Comparison of ENCODE assay signal across 14 cellular contexts in the genomic region with DNA sequence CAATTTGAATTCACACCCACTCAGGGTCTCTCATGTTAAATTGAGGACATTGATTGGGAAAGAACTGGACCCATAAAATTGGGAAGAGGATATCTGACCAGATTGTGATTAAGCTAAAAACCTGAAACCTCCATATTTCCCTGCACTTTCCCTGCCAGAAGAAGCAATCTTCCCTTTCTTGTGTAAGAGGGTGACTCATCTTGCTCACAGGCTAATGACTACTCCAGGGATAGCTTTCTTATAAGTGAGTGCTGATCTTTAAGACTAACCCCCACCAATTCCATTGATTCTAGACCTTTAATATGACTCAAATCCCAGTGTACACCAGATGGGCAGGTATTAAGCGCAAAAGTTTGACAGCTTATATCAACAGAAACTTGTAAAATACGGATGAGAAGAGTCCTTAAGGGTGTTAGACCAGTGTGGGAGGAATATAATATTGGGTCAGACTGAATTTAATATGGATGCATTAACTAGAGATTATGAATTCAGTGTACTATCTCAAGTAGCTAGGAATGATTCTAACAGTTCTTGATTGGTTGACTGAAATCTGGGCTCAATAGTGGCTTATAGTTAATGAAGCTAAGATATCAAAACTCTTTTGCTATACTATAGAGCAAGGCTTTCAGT. TPM values are rescaled to one million over a fixed set of nuclear protein-coding genes. Genes with fewer than 3 reads are reported as not detected.
DNase-seq lines count a peak whose midpoint lies in the region; ATAC-seq, FAIRE-seq and TF ChIP-seq lines count a peak whose summit lies in the region.
"Had no signal": no experiment of that assay in that cellular context is flagged by ENCODE, and none has a peak within 500 bp of the region (broad histone marks: within the 10 kb centered on the region; RNA-seq: fewer than 3 reads in every experiment).

No MANE protein-coding gene starts in this region.

- ATAC-seq in HepG2: no peak
- no peak for ATAC-seq in right lobe of liver
- peak; percentile 91 for ATAC-seq in SK-N-SH treated with all-trans-retinoic acid at 6 μM for 48 hours
- ATAC-seq: naive thymus-derived CD8-positive, alpha-beta T cell; Panc1 had no signal

- 46% methylated on average over 2 of the region's 2 CpGs for WGBS in HepG2 (ENCODE audit: low lambda C conversion rate)
- 88% methylated on average over 2 of the region's 2 CpGs for WGBS in right lobe of liver (ENCODE audit: insufficient coverage, low coverage, low lambda C conversion rate, missing lambda C conversion rate)

- TF ChIP-seq POLR2A in HepG2 (IDR thresholded peaks at IDR 0.05; ENCODE audit: insufficient read depth in 1 of 2, low read depth in 2 of 2, low read length in 2 of 2): no peak
- no peak for TF ChIP-seq POLR2A in right lobe of liver (IDR thresholded peaks at IDR 0.05)

- H3K4me1 ChIP-seq in HepG2 (ENCODE audit: insufficient read depth, low read length): peaks cover 16% of the 10 kb centered on the region; the same call in 1 of the 2 replicates
- no peaks in the 10 kb centered on the region for H3K4me1 ChIP-seq in right lobe of liver
- H3K4me1 ChIP-seq: adrenal gland, transverse colon had no signal

- no peaks in the 10 kb centered on the region for H3K79me2 ChIP-seq in HepG2 (ENCODE audit: insufficient read depth, low read length)

- H4K20me1 ChIP-seq in HepG2 (ENCODE audit: insufficient read depth, low read length): no peaks in the 10 kb centered on the region

- FAIRE-seq in HepG2 (lab: Jason Lieb, UNC) (no peak), urothelium cell line (lab: Jason Lieb, UNC) (no peak)

- H3K4me2 ChIP-seq in HepG2 (ENCODE audit: low read depth, low read length): no peak overlapping the region

- H3K27me3 ChIP-seq in HepG2 (ENCODE audit: control insufficient read depth in 1 of 2, insufficient read depth in 2 of 2, low read length in 2 of 2) (no peaks in the 10 kb centered on the region), right lobe of liver (no peaks in the 10 kb centered on the region)
- H3K27me3 ChIP-seq: adrenal gland, transverse colon had no signal

- TF ChIP-seq EP300 in HepG2 (IDR thresholded peaks at IDR 0.05; ENCODE audit: low read depth in 2 of 2, low read length in 2 of 2) (no peak), HepG2 (CRISPR knock-in tag; IDR thresholded peaks at IDR 0.05; ENCODE audit: borderline replicate concordance) (no peak)

- no peak overlapping the region for H3K4me3 ChIP-seq in HepG2 (replicated peaks in 1 of 3; ENCODE audit: insufficient read depth in 1 of 3, low read depth in 2 of 3, low read length in 3 of 3)
- no peak overlapping the region for H3K4me3 ChIP-seq in right lobe of liver
- H3K4me3 ChIP-seq: adrenal gland, skin epidermis, transverse colon had no signal

- CTCF ChIA-PET in HepG2 (lab: Yijun Ruan, JAX; ENCODE audit: low intra/inter-chr PET ratio, low total read pairs): no interaction called here

- POLR2A ChIA-PET in HepG2 (lab: Yijun Ruan, JAX): interaction anchor here (2.5 kb wide), 1 partner anchor 22 kb away, joined by 11 read pairs; no protein-coding TSS in a partner anchor

- in situ Hi-C loops in HepG2 (cut with HindIII; ENCODE audit: extremely low pct_ligation_motif_present, low pct_unique_long_range_greater_than_20kb): no loop called here

- H3K9me3 ChIP-seq in HepG2 (ENCODE audit: low read length) (no peaks in the 10 kb centered on the region), right lobe of liver (no peaks in the 10 kb centered on the region)
- H3K9me3 ChIP-seq: adrenal gland, transverse colon had no signal

- H3K27ac ChIP-seq in HepG2 (ENCODE audit: extremely low read length, insufficient read depth, low read length) (no peak overlapping the region), right lobe of liver (no peak overlapping the region)
- H3K27ac ChIP-seq: adrenal gland, skin epidermis, transverse colon had no signal

- TF ChIP-seq RAD21 in HepG2 (CRISPR knock-in tag; IDR thresholded peaks at IDR 0.05): no peak

- DNase-seq in HepG2 (ENCODE audit: low spot score) (no peak), right lobe of liver (no peak), fibroblast of peridontal ligament (ENCODE audit: extremely low read depth) (peak; percentile 92), urothelium cell line (ENCODE audit: low spot score) (peak; percentile 18), nucleus accumbens (lab: John Stamatoyannopoulos, UW) (no peak), mucosa of gallbladder (ENCODE audit: low spot score) (no peak)
- no peak for DNase-seq in activated CD4-positive, CD25-positive, alpha-beta regulatory T cell (lab: John Stamatoyannopoulos, UW)
- DNase-seq: adrenal gland; endodermal cell; naive thymus-derived CD8-positive, alpha-beta T cell; transverse colon had no signal

- H3K36me3 ChIP-seq in HepG2 (replicated peaks in 1 of 2; ENCODE audit: control insufficient read depth in 1 of 2, insufficient read depth in 2 of 2, low read length in 2 of 2) (no peaks in the 10 kb centered on the region), right lobe of liver (no peaks in the 10 kb centered on the region)
- H3K36me3 ChIP-seq: adrenal gland, transverse colon had no signal

- H3K9ac ChIP-seq in HepG2 (ENCODE audit: insufficient read depth, low read depth, low read length): no peak overlapping the region

- intact Hi-C loops in HepG2 (cut with micrococcal nuclease; ENCODE audit: unreplicated experiment): no loop called here
- intact Hi-C loops in right lobe of liver (cut with DNase I): loop anchor here in 1 of 2 donors (5.0 kb wide), 1 partner anchor 50 kb away; no protein-coding TSS in a partner anchor

- no peak for TF ChIP-seq CTCF in HepG2 (CRISPR knock-in tag; IDR thresholded peaks at IDR 0.05)
- no peak for TF ChIP-seq CTCF in right lobe of liver (IDR thresholded peaks at IDR 0.05)

- no peak overlapping the region for H2AFZ ChIP-seq in HepG2 (ENCODE audit: low read length)

- no TSS peak for BruUV-seq in HepG2 (replicated peaks; lab: Mats Ljungman, UMichigan)

TF ChIP-seq in HepG2, 621 proteins besides CTCF, POLR2A, EP300 and RAD21:
- TF ChIP-seq JARID2 (CRISPR knock-in tag; IDR thresholded peaks at IDR 0.05; ENCODE audit: insufficient replicate concordance): no peak
- TF ChIP-seq DPF2 (CRISPR knock-in tag; IDR thresholded peaks at IDR 0.05; ENCODE audit: borderline replicate concordance, low read depth): no peak
- peak; percentile 57 for TF ChIP-seq FOSL2 (CRISPR knock-in tag; IDR thresholded peaks at IDR 0.05)
TF ChIP-seq in HepG2: peak in this region for 1.

TF ChIP-seq in SK-N-SH treated with all-trans-retinoic acid at 6 μM for 48 hours, 23 proteins besides CTCF, POLR2A, EP300 and RAD21:
- TF ChIP-seq ZNF8 (CRISPR knock-in tag; IDR thresholded peaks at IDR 0.05) (no peak), ISL1 (CRISPR knock-in tag; IDR thresholded peaks at IDR 0.05) (no peak), PPARA (CRISPR knock-in tag; IDR thresholded peaks at IDR 0.05; ENCODE audit: borderline replicate concordance) (no peak), RARB (CRISPR knock-in tag; IDR thresholded peaks at IDR 0.05) (no peak)
- TF ChIP-seq, protein P1, sequence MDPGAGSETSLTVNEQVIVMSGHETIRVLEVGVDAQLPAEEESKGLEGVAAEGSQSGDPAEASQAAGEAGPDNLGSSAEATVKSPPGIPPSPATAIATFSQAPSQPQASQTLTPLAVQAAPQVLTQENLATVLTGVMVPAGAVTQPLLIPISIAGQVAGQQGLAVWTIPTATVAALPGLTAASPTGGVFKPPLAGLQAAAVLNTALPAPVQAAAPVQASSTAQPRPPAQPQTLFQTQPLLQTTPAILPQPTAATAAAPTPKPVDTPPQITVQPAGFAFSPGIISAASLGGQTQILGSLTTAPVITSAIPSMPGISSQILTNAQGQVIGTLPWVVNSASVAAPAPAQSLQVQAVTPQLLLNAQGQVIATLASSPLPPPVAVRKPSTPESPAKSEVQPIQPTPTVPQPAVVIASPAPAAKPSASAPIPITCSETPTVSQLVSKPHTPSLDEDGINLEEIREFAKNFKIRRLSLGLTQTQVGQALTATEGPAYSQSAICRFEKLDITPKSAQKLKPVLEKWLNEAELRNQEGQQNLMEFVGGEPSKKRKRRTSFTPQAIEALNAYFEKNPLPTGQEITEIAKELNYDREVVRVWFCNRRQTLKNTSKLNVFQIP (CRISPR knock-in tag; IDR thresholded peaks at IDR 0.05; ENCODE audit: borderline replicate concordance, low read depth): no peak
TF ChIP-seq in SK-N-SH treated with all-trans-retinoic acid at 6 μM for 48 hours: peak in this region for 0.

RNA-seq across cellular contexts. Expression of a gene that starts 12.1 kb away (rescaled TPM):
- total RNA-seq in HepG2 (2016; rRNA removed; fragmentation: Illumina TruSeq; extraction: Trizol) (not detected in 2 replicates), right lobe of liver (1 to 10 TPM in 3 of 6 experiments, under 1 TPM in 2, not detected in 1; 0.09 to 1.3 (median 1.1) TPM), mucosa of gallbladder (7.0 TPM)
- not detected in 2 replicates for total RNA-seq in HepG2 (2016; cell fraction: cytosol; rRNA removed; fragmentation: Illumina TruSeq; extraction: Trizol; ENCODE audit: low read depth)
- total RNA-seq in HepG2 (2016; cell fraction: insoluble cytoplasmic fraction; rRNA removed; fragmentation: Illumina TruSeq; extraction: Trizol): not detected in 2 replicates
- total RNA-seq in HepG2 (2016; cell fraction: membrane; rRNA removed; fragmentation: Illumina TruSeq; extraction: Trizol): not detected in 2 replicates
- total RNA-seq in HepG2 (2016; cell fraction: nucleus; rRNA removed; fragmentation: Illumina TruSeq; extraction: Trizol): not detected in 2 replicates
- polyA plus RNA-seq in HepG2 (2011; rRNA removed): 0.01 TPM in 1 of 2 replicates, not detected in the other
- not detected in 2 replicates for polyA plus RNA-seq in HepG2 (2011; cell fraction: cytosol; rRNA removed)
- polyA plus RNA-seq in HepG2 (2011; cell fraction: nucleus; rRNA removed): 0.10 TPM in 1 of 2 replicates, not detected in the other
- polyA plus RNA-seq in HepG2 (2012): not detected in 2 replicates
- not detected in 2 replicates for polyA plus RNA-seq in HepG2 (2016; cell fraction: cytosol; fragmentation: Illumina TruSeq; extraction: Trizol; ENCODE audit: low read depth)
- polyA plus RNA-seq in HepG2 (2016; cell fraction: insoluble cytoplasmic fraction; fragmentation: Illumina TruSeq; extraction: Trizol; ENCODE audit: low read depth): not detected in 2 replicates
- polyA plus RNA-seq in HepG2 (2016; cell fraction: membrane; fragmentation: Illumina TruSeq; extraction: Trizol; ENCODE audit: low read depth): not detected in 2 replicates
- 0.29 TPM in 1 of 2 replicates, not detected in the other for polyA plus RNA-seq in HepG2 (2016; cell fraction: nucleus; fragmentation: Illumina TruSeq; extraction: Trizol; ENCODE audit: insufficient read depth, low read depth)
- polyA minus RNA-seq in HepG2 (2011; rRNA and poly(A)+ RNA removed; ENCODE audit: low replicate concordance): not detected in 2 replicates
- not detected in 2 replicates for polyA minus RNA-seq in HepG2 (2011; cell fraction: cytosol; rRNA and poly(A)+ RNA removed)
- not detected in 2 replicates for polyA minus RNA-seq in HepG2 (2011; cell fraction: nucleus; rRNA and poly(A)+ RNA removed)
- total RNA-seq: naive thymus-derived CD8-positive, alpha-beta T cell had no signal
- polyA plus RNA-seq: naive thymus-derived CD8-positive, alpha-beta T cell had no signal

Comparison
In these comparisons a context has a peak if more than half of its experiments do, and no peak if none do; other contexts are left out.
1. DNase-seq: peak in fibroblast of peridontal ligament (single experiment) and urothelium cell line (single experiment); none in HepG2 (single experiment), right lobe of liver (0 of 3), nucleus accumbens (0 of 56), activated CD4-positive, CD25-positive, alpha-beta regulatory T cell (0 of 4) and mucosa of gallbladder (single experiment).